ENCODE assay signal across 19 cellular contexts in the genomic region with DNA sequence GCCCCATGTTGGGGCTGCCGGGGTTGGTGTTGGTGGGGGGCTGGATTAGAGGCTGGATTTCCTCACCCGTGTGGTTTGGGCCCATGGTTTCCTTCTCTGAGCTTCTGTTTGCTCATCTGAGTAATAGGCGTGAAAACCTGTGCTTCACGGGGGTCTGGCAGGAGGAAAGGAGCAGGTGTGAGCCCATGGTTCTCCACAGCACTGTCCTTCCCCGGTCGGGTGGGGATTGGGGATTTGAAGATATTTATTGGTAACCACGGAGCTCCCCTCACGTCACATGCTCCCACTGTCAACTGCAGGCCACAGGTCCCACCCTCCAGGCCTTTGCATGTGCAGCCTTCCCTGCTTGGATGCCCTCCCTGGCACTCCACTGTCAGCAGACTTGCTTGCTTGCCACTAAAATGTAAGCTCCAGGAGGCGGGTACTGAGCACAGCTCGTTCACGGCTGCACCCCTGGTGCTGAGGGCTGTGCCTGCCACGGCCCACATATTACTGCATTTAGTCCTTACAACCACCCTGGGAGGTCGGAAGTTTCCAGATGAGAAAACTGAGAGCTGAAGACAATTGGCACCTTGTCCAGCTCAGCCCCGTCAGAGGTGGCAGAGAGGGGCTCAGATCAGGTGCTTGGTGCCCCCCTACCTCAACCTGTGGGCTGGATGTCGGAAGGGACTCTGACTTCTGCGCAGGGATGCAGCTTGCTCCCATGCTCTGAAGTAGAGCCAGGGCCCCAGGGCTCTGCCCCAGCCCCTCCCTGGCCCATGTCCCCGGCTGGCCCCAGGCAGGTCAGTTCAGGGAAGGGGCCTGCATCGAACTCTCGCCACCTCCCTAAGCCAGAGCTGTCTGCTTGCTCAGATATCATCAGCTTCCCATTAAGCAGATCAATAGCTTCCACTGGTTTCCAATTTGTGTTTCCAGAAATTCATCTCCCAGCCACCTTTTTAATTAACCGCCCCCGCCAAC. TPM values are rescaled to one million over a fixed set of nuclear protein-coding genes. Genes with fewer than 3 reads are reported as not detected.
DNase-seq lines count a peak whose midpoint lies in the region; ATAC-seq and TF ChIP-seq lines count a peak whose summit lies in the region.
"Had no signal": no experiment of that assay in that cellular context is flagged by ENCODE, and none has a peak within 500 bp of the region (broad histone marks: within the 10 kb centered on the region; RNA-seq: fewer than 3 reads in every experiment).

No MANE protein-coding gene starts in this region.

- no peak overlapping the region for H3K4me3 ChIP-seq in heart right ventricle

- WGBS in heart right ventricle, 2 donors, result 84 to 85% methylated on average over 21 of the region's 21 CpGs

- H3K36me3 Mint-ChIP-seq in chondrocyte (ENCODE audit: low read depth), result peaks cover 3% of the 10 kb centered on the region
- peaks cover 4% of the 10 kb centered on the region for H3K36me3 Mint-ChIP-seq in effector memory CD8-positive, alpha-beta T cell (ENCODE audit: insufficient read depth)
- H3K36me3 Mint-ChIP-seq: CD8-positive, alpha-beta T cell had no signal

- TF ChIP-seq CTCF in heart right ventricle (IDR thresholded peaks at IDR 0.05) (no peak), chondrocyte (IDR thresholded peaks at IDR 0.05) (no peak)

- no peak overlapping the region for H3K27ac Mint-ChIP-seq in chondrocyte (ENCODE audit: unreplicated experiment)
- H3K27ac Mint-ChIP-seq in effector memory CD8-positive, alpha-beta T cell, result no peak overlapping the region
- H3K27ac Mint-ChIP-seq: CD8-positive, alpha-beta T cell had no signal

- intact Hi-C loops in Right ventricle myocardium inferior (cut with DNase I) (no loop called here), heart right ventricle (cut with DNase I) (no loop called here)

- no peaks in the 10 kb centered on the region for H3K36me3 ChIP-seq in heart right ventricle

- H3K27ac ChIP-seq in heart right ventricle, result no peak overlapping the region
- H3K27ac ChIP-seq: 22Rv1, RWPE1 had no signal

- DNase-seq in Right ventricle myocardium inferior (ENCODE audit: missing footprints) (peak; percentile 23), heart right ventricle (no peak), chondrocyte (ENCODE audit: low spot score) (peak; percentile 72), putamen (ENCODE audit: low spot score) (peak; percentile 20), NCI-H128 (lab: John Stamatoyannopoulos, UW; ENCODE audit: unreplicated experiment) (no peak)
- no peak for DNase-seq in effector CD8-positive, alpha-beta T cell (lab: John Stamatoyannopoulos, UW)
- no peak for DNase-seq in effector memory CD8-positive, alpha-beta T cell
- DNase-seq: C1 segment of cervical spinal cord; Caco-2; CD8-positive, alpha-beta T cell; KBM-7; NCI-H1105 treated with DMSO at 0.1 percent for 48 hours; NCI-H2029; NCI-H446 treated with DMSO at 0.1 percent for 48 hours; NCI-H526 treated with DMSO at 0.1 percent for 48 hours; SIG-M5; SK-N-SH had no signal

- H3K9me3 ChIP-seq in heart right ventricle, result no peaks in the 10 kb centered on the region
- H3K9me3 ChIP-seq: Caco-2, SK-N-SH had no signal

- H3K4me1 Mint-ChIP-seq in chondrocyte (ENCODE audit: low read depth), result no peaks in the 10 kb centered on the region
- H3K4me1 Mint-ChIP-seq in effector memory CD8-positive, alpha-beta T cell (ENCODE audit: low read depth in 2 of 2), result no peaks in the 10 kb centered on the region

- no peak overlapping the region for H3K4me3 Mint-ChIP-seq in chondrocyte (ENCODE audit: unreplicated experiment)
- no peak overlapping the region for H3K4me3 Mint-ChIP-seq in effector memory CD8-positive, alpha-beta T cell
- H3K4me3 Mint-ChIP-seq: CD8-positive, alpha-beta T cell had no signal

- peaks cover 0 to 2% (median 0%) of the 10 kb centered on the region in 7 donors for H3K27me3 ChIP-seq in heart right ventricle

- H3K9me3 Mint-ChIP-seq in chondrocyte (ENCODE audit: low read depth), result no peaks in the 10 kb centered on the region
- no peaks in the 10 kb centered on the region for H3K9me3 Mint-ChIP-seq in effector memory CD8-positive, alpha-beta T cell
- H3K9me3 Mint-ChIP-seq: CD8-positive, alpha-beta T cell had no signal

- no peaks in the 10 kb centered on the region for H3K4me1 ChIP-seq in heart right ventricle
- H3K4me1 ChIP-seq: Caco-2 had no signal

- peaks cover 16% of the 10 kb centered on the region for H3K27me3 Mint-ChIP-seq in chondrocyte (ENCODE audit: low read depth)
- peaks cover 8 to 35% of the 10 kb centered on the region in 2 donors for H3K27me3 Mint-ChIP-seq in effector memory CD8-positive, alpha-beta T cell

- ATAC-seq in Right ventricle myocardium inferior (no peak), heart right ventricle (no peak)
- ATAC-seq in effector memory CD8-positive, alpha-beta T cell (replicated peaks), result no peak
- ATAC-seq: CD8-positive, alpha-beta T cell had no signal

RNA-seq across cellular contexts. Expression of a gene that starts 29.4 kb away (rescaled TPM):
- total RNA-seq in Right ventricle myocardium inferior (81.2 TPM), heart right ventricle (10 to 100 TPM; 55.9 to 73.9 (median 60.7) TPM), chondrocyte (37.2 to 43.3 TPM (median 38.2 TPM) in 3 replicates)
- 10 to 100 TPM; 13.1 to 29.7 TPM for polyA plus RNA-seq in heart right ventricle

Comparison
In these comparisons a context has a peak if more than half of its experiments do, and no peak if none do; other contexts are left out.
1. DNase-seq: peak in Right ventricle myocardium inferior (single experiment), chondrocyte (single experiment) and putamen (single experiment); none in heart right ventricle (0 of 2), effector CD8-positive, alpha-beta T cell (single experiment), effector memory CD8-positive, alpha-beta T cell (0 of 3) and NCI-H128 (single experiment).